1 cellular context compared by ENCODE assay signal in genomic region chr9:137315581-137316011, GRCh38.
TF ChIP-seq lines count a peak whose summit lies in the region.

No MANE protein-coding gene starts in this region.

TF ChIP-seq in HCT116, 20 proteins besides CTCF, POLR2A, EP300 and RAD21 (continued from another document):
- TF ChIP-seq REST (IDR thresholded peaks at IDR 0.05; ENCODE audit: low read depth): no peak
- TF ChIP-seq SP1 (IDR thresholded peaks at IDR 0.05; ENCODE audit: low read depth): no peak
